Comparison of ENCODE assay signal across 1 cellular context in the genomic region with DNA sequence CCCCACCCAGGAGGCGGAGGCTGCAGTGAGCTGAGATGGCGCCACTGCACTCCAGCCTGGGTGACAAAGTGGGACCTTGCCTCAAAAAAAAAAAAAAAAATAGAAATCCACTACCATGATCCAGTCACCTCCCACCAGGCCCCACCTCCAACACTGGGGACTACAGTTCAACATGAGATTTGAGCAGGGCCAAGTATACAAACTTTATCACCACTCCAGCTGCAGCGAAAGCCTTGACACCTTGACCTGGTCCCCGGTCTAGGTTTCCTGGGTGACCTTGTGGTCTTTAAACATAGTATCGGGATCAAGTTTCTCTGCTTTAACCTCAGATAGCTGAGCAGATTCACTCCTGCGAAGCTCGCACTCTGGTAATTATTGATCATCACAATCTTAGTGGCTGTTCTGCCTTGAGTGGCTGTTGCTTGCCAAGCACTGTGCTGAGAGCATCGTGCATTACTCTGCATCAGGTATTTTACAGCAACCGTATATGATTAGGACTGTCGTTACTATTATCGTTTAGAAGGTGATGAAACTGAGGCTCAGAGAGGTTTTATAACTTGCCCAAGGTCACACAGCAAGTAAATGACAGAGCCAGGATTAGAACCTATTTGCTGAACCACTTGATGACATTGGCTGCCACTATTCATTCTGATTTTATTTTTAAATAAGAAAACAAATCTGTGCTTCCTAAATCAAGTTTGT.
A peak's percentile ranks its signal among the peaks of the same experiment; 100 is the strongest.
TF ChIP-seq lines count a peak whose summit lies in the region.

No MANE protein-coding gene starts in this region.

TF ChIP-seq in HepG2, 621 proteins besides CTCF, POLR2A, EP300 and RAD21 (continued from another document and continues in another):
- TF ChIP-seq, protein P1, sequence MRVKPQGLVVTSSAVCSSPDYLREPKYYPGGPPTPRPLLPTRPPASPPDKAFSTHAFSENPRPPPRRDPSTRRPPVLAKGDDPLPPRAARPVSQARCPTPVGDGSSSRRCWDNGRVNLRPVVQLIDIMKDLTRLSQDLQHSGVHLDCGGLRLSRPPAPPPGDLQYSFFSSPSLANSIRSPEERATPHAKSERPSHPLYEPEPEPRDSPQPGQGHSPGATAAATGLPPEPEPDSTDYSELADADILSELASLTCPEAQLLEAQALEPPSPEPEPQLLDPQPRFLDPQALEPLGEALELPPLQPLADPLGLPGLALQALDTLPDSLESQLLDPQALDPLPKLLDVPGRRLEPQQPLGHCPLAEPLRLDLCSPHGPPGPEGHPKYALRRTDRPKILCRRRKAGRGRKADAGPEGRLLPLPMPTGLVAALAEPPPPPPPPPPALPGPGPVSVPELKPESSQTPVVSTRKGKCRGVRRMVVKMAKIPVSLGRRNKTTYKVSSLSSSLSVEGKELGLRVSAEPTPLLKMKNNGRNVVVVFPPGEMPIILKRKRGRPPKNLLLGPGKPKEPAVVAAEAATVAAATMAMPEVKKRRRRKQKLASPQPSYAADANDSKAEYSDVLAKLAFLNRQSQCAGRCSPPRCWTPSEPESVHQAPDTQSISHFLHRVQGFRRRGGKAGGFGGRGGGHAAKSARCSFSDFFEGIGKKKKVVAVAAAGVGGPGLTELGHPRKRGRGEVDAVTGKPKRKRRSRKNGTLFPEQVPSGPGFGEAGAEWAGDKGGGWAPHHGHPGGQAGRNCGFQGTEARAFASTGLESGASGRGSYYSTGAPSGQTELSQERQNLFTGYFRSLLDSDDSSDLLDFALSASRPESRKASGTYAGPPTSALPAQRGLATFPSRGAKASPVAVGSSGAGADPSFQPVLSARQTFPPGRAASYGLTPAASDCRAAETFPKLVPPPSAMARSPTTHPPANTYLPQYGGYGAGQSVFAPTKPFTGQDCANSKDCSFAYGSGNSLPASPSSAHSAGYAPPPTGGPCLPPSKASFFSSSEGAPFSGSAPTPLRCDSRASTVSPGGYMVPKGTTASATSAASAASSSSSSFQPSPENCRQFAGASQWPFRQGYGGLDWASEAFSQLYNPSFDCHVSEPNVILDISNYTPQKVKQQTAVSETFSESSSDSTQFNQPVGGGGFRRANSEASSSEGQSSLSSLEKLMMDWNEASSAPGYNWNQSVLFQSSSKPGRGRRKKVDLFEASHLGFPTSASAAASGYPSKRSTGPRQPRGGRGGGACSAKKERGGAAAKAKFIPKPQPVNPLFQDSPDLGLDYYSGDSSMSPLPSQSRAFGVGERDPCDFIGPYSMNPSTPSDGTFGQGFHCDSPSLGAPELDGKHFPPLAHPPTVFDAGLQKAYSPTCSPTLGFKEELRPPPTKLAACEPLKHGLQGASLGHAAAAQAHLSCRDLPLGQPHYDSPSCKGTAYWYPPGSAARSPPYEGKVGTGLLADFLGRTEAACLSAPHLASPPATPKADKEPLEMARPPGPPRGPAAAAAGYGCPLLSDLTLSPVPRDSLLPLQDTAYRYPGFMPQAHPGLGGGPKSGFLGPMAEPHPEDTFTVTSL (CRISPR knock-in tag; IDR thresholded peaks at IDR 0.05; ENCODE audit: borderline replicate concordance), result peak; percentile 39; the same call in 1 of the 2 replicates
- TF ChIP-seq, protein P2, sequence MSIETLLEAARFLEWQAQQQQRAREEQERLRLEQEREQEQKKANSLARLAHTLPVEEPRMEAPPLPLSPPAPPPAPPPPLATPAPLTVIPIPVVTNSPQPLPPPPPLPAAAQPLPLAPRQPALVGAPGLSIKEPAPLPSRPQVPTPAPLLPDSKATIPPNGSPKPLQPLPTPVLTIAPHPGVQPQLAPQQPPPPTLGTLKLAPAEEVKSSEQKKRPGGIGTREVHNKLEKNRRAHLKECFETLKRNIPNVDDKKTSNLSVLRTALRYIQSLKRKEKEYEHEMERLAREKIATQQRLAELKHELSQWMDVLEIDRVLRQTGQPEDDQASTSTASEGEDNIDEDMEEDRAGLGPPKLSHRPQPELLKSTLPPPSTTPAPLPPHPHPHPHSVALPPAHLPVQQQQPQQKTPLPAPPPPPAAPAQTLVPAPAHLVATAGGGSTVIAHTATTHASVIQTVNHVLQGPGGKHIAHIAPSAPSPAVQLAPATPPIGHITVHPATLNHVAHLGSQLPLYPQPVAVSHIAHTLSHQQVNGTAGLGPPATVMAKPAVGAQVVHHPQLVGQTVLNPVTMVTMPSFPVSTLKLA (IDR thresholded peaks at IDR 0.05), result no peak
- TF ChIP-seq, protein P3, sequence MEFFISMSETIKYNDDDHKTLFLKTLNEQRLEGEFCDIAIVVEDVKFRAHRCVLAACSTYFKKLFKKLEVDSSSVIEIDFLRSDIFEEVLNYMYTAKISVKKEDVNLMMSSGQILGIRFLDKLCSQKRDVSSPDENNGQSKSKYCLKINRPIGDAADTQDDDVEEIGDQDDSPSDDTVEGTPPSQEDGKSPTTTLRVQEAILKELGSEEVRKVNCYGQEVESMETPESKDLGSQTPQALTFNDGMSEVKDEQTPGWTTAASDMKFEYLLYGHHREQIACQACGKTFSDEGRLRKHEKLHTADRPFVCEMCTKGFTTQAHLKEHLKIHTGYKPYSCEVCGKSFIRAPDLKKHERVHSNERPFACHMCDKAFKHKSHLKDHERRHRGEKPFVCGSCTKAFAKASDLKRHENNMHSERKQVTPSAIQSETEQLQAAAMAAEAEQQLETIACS (CRISPR knock-in tag; IDR thresholded peaks at IDR 0.05), result no peak
- TF ChIP-seq, protein P4, sequence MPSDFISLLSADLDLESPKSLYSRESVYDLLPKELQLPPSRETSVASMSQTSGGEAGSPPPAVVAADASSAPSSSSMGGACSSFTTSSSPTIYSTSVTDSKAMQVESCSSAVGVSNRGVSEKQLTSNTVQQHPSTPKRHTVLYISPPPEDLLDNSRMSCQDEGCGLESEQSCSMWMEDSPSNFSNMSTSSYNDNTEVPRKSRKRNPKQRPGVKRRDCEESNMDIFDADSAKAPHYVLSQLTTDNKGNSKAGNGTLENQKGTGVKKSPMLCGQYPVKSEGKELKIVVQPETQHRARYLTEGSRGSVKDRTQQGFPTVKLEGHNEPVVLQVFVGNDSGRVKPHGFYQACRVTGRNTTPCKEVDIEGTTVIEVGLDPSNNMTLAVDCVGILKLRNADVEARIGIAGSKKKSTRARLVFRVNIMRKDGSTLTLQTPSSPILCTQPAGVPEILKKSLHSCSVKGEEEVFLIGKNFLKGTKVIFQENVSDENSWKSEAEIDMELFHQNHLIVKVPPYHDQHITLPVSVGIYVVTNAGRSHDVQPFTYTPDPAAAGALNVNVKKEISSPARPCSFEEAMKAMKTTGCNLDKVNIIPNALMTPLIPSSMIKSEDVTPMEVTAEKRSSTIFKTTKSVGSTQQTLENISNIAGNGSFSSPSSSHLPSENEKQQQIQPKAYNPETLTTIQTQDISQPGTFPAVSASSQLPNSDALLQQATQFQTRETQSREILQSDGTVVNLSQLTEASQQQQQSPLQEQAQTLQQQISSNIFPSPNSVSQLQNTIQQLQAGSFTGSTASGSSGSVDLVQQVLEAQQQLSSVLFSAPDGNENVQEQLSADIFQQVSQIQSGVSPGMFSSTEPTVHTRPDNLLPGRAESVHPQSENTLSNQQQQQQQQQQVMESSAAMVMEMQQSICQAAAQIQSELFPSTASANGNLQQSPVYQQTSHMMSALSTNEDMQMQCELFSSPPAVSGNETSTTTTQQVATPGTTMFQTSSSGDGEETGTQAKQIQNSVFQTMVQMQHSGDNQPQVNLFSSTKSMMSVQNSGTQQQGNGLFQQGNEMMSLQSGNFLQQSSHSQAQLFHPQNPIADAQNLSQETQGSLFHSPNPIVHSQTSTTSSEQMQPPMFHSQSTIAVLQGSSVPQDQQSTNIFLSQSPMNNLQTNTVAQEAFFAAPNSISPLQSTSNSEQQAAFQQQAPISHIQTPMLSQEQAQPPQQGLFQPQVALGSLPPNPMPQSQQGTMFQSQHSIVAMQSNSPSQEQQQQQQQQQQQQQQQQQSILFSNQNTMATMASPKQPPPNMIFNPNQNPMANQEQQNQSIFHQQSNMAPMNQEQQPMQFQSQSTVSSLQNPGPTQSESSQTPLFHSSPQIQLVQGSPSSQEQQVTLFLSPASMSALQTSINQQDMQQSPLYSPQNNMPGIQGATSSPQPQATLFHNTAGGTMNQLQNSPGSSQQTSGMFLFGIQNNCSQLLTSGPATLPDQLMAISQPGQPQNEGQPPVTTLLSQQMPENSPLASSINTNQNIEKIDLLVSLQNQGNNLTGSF (CRISPR knock-in tag; IDR thresholded peaks at IDR 0.05), result no peak
- TF ChIP-seq PCBP2 (optimal IDR thresholded peaks at IDR 0.05; ENCODE audit: low read depth, low read length, poor library complexity, severe bottlenecking) (no peak), NRL (CRISPR knock-in tag; IDR thresholded peaks at IDR 0.05; ENCODE audit: borderline replicate concordance) (no peak), MIER3 (CRISPR knock-in tag; IDR thresholded peaks at IDR 0.05; ENCODE audit: borderline replicate concordance) (no peak), ZNF670 (CRISPR knock-in tag; IDR thresholded peaks at IDR 0.05; ENCODE audit: borderline replicate concordance) (no peak), KDM2A (CRISPR knock-in tag; IDR thresholded peaks at IDR 0.05; ENCODE audit: borderline replicate concordance, low read depth) (no peak), ZNF430 (CRISPR knock-in tag; IDR thresholded peaks at IDR 0.05) (no peak), ZNF562 (CRISPR knock-in tag; IDR thresholded peaks at IDR 0.05; ENCODE audit: borderline replicate concordance) (no peak), ZFP37 (CRISPR knock-in tag; IDR thresholded peaks at IDR 0.05; ENCODE audit: borderline replicate concordance) (no peak), FOXP1 (IDR thresholded peaks at IDR 0.05) (no peak), FOXP1 (CRISPR knock-in tag; IDR thresholded peaks at IDR 0.05) (0 out of 2 replicates have a peak, but pooled peaks have one; percentile 31), ZNF724P (CRISPR knock-in tag; IDR thresholded peaks at IDR 0.05; ENCODE audit: borderline replicate concordance) (no peak), PHF21A (CRISPR knock-in tag; IDR thresholded peaks at IDR 0.05) (no peak), RAD51 (IDR thresholded peaks at IDR 0.05; ENCODE audit: borderline replicate concordance) (no peak), PHF20 (CRISPR knock-in tag; IDR thresholded peaks at IDR 0.05) (no peak), DPF2 (CRISPR knock-in tag; IDR thresholded peaks at IDR 0.05; ENCODE audit: borderline replicate concordance, low read depth) (no peak), FOXA3 (CRISPR knock-in tag; IDR thresholded peaks at IDR 0.05) (no peak), JARID2 (CRISPR knock-in tag; IDR thresholded peaks at IDR 0.05; ENCODE audit: insufficient replicate concordance) (no peak), PHF5A (CRISPR knock-in tag; IDR thresholded peaks at IDR 0.05; ENCODE audit: low read depth, unreplicated experiment) (no peak), ZSCAN31 (CRISPR knock-in tag; IDR thresholded peaks at IDR 0.05; ENCODE audit: low read depth) (0 out of 2 replicates have a peak, but pooled peaks have one; percentile 32), ARNT (IDR thresholded peaks at IDR 0.05) (no peak)
- TF ChIP-seq, protein P5, sequence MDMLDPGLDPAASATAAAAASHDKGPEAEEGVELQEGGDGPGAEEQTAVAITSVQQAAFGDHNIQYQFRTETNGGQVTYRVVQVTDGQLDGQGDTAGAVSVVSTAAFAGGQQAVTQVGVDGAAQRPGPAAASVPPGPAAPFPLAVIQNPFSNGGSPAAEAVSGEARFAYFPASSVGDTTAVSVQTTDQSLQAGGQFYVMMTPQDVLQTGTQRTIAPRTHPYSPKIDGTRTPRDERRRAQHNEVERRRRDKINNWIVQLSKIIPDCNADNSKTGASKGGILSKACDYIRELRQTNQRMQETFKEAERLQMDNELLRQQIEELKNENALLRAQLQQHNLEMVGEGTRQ (IDR thresholded peaks at IDR 0.05; ENCODE audit: low read depth, low read length), result no peak
- TF ChIP-seq, protein P5 (CRISPR knock-in tag; IDR thresholded peaks at IDR 0.05; ENCODE audit: borderline replicate concordance), result 0 out of 2 replicates have a peak, but pooled peaks have one; percentile 29
- TF ChIP-seq, protein P6, sequence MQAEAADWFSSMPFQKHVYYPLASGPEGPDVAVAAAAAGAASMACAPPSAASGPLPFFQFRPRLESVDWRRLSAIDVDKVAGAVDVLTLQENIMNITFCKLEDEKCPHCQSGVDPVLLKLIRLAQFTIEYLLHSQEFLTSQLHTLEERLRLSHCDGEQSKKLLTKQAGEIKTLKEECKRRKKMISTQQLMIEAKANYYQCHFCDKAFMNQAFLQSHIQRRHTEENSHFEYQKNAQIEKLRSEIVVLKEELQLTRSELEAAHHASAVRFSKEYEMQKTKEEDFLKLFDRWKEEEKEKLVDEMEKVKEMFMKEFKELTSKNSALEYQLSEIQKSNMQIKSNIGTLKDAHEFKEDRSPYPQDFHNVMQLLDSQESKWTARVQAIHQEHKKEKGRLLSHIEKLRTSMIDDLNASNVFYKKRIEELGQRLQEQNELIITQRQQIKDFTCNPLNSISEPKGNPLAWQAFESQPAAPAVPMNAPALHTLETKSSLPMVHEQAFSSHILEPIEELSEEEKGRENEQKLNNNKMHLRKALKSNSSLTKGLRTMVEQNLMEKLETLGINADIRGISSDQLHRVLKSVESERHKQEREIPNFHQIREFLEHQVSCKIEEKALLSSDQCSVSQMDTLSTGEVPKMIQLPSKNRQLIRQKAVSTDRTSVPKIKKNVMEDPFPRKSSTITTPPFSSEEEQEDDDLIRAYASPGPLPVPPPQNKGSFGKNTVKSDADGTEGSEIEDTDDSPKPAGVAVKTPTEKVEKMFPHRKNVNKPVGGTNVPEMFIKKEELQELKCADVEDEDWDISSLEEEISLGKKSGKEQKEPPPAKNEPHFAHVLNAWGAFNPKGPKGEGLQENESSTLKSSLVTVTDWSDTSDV (CRISPR knock-in tag; IDR thresholded peaks at IDR 0.05), result no peak
- TF ChIP-seq, protein P7, sequence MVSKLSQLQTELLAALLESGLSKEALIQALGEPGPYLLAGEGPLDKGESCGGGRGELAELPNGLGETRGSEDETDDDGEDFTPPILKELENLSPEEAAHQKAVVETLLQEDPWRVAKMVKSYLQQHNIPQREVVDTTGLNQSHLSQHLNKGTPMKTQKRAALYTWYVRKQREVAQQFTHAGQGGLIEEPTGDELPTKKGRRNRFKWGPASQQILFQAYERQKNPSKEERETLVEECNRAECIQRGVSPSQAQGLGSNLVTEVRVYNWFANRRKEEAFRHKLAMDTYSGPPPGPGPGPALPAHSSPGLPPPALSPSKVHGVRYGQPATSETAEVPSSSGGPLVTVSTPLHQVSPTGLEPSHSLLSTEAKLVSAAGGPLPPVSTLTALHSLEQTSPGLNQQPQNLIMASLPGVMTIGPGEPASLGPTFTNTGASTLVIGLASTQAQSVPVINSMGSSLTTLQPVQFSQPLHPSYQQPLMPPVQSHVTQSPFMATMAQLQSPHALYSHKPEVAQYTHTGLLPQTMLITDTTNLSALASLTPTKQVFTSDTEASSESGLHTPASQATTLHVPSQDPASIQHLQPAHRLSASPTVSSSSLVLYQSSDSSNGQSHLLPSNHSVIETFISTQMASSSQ (IDR thresholded peaks at IDR 0.05; ENCODE audit: low read depth), result no peak
- TF ChIP-seq, protein P7 (CRISPR knock-in tag; IDR thresholded peaks at IDR 0.05; ENCODE audit: borderline replicate concordance), result no peak
